19 cellular contexts compared by ENCODE assay signal in genomic region chr20:22418738-22419137, GRCh38.
DNase-seq lines count a peak whose midpoint lies in the region; ATAC-seq, FAIRE-seq and TF ChIP-seq lines count a peak whose summit lies in the region.
"Had no signal": no experiment of that assay in that cellular context is flagged by ENCODE, and none has a peak within 500 bp of the region (broad histone marks: within the 10 kb centered on the region; RNA-seq: fewer than 3 reads in every experiment).

No MANE protein-coding gene starts in this region.

- TF ChIP-seq POLR2A in K562 (conservative IDR thresholded peaks at IDR 0.05) (no peak), right lobe of liver (IDR thresholded peaks at IDR 0.05) (no peak)

- H3K9ac ChIP-seq in PC-3 (ENCODE audit: low read length) (no peak overlapping the region), K562 (ENCODE audit: insufficient read depth in 1 of 2, low read depth in 2 of 2, low read length in 2 of 2) (no peak overlapping the region), keratinocyte (ENCODE audit: control insufficient read depth, extremely low read depth, insufficient read depth, low read length) (no peak overlapping the region), endodermal cell (ENCODE audit: extremely low read depth, low read length, poor library complexity, severe bottlenecking) (no peak overlapping the region)

- no peaks in the 10 kb centered on the region for H3K4me1 Mint-ChIP-seq in endodermal cell
- H3K4me1 Mint-ChIP-seq: H9 had no signal

- no TSS peak for BruUV-seq in PC-3 (replicated peaks; lab: Mats Ljungman, UMichigan)
- no TSS peak for BruUV-seq in K562 (replicated peaks; lab: Mats Ljungman, UMichigan)

- WGBS in K562 (ENCODE audit: insufficient coverage, low coverage, missing lambda C conversion rate) = no CpG with 5 or more reads among the region's 2 CpGs
- WGBS in right lobe of liver (ENCODE audit: insufficient coverage, low coverage, low lambda C conversion rate, missing lambda C conversion rate) = 58% methylated on average over 2 of the region's 2 CpGs
- WGBS in endodermal cell (ENCODE audit: insufficient coverage in 1 of 2, insufficient read length in 1 of 2), 2 experiments = 93 to 100% methylated on average over 1 to 2 of the region's 2 CpGs

- H3K9me1 ChIP-seq in K562 (ENCODE audit: control insufficient read depth, insufficient read depth, low read length) (no peaks in the 10 kb centered on the region), keratinocyte (ENCODE audit: control insufficient read depth, extremely low read depth, insufficient read depth, low read length) (no peaks in the 10 kb centered on the region)

- CTCF ChIA-PET in PC-3 (lab: Charles Lee) (no interaction called here), K562 (lab: Yijun Ruan, JAX; ENCODE audit: low intra/inter-chr PET ratio) (no interaction called here)

- FAIRE-seq in K562 (lab: Jason Lieb, UNC) (no peak), keratinocyte (lab: Jason Lieb, UNC) (peak; percentile 76)
- FAIRE-seq: A204.1, D721Med, GM12878, H1 had no signal

- DNase-seq in PC-3 (peak; percentile 27), K562 (ENCODE audit: extremely low read depth in 1 of 4, low spot score in 3 of 4) (no peak), keratinocyte (ENCODE audit: low read depth, low spot score) (no peak), right lobe of liver (no peak), endodermal cell (no peak), NCI-H774 (lab: John Stamatoyannopoulos, UW) (no peak), NCI-H69 (lab: John Stamatoyannopoulos, UW) (no peak)
- no peak for DNase-seq in activated CD4-positive, alpha-beta T cell treated with anti-CD3 and anti-CD28 coated beads, Interleukin-2, amount 50 U/mL, for 4 hours
- DNase-seq: AML-193; Caco-2; CD4-positive, alpha-beta T cell; DND-41; EL; H9 had no signal

- H3K9me3 Mint-ChIP-seq in endodermal cell = no peaks in the 10 kb centered on the region
- H3K9me3 Mint-ChIP-seq: CD4-positive, alpha-beta T cell; H9 had no signal

- no peaks in the 10 kb centered on the region for H3K27me3 ChIP-seq in PC-3 (ENCODE audit: low read length)
- H3K27me3 ChIP-seq in K562 (ENCODE audit: control insufficient read depth in 2 of 2, insufficient read depth in 2 of 2, low read length in 2 of 2) = no peaks in the 10 kb centered on the region
- H3K27me3 ChIP-seq in keratinocyte (ENCODE audit: control insufficient read depth, extremely low read depth, insufficient read depth, low read length) = no peaks in the 10 kb centered on the region
- H3K27me3 ChIP-seq in right lobe of liver = no peaks in the 10 kb centered on the region
- H3K27me3 ChIP-seq in endodermal cell (ENCODE audit: control insufficient read depth, insufficient read depth, low read length, poor library complexity, severe bottlenecking) = no peaks in the 10 kb centered on the region

- H3F3A ChIP-seq in PC-3 (ENCODE audit: low read length, unreplicated experiment) = no peaks in the 10 kb centered on the region

- H3K79me2 ChIP-seq in PC-3 (ENCODE audit: low read length) (no peaks in the 10 kb centered on the region), K562 (ENCODE audit: control insufficient read depth, insufficient read depth, low read length) (no peaks in the 10 kb centered on the region), keratinocyte (ENCODE audit: control insufficient read depth, insufficient read depth, low read length) (no peaks in the 10 kb centered on the region)

- no peak for TF ChIP-seq RAD21 in K562 (CRISPR knock-in tag; conservative IDR thresholded peaks at IDR 0.05 in 1 of 2, IDR thresholded peaks at IDR 0.05 in 1 of 2)

- no peaks in the 10 kb centered on the region for H3K36me3 ChIP-seq in PC-3 (ENCODE audit: low read depth, low read length)
- no peaks in the 10 kb centered on the region for H3K36me3 ChIP-seq in K562 (ENCODE audit: control insufficient read depth, insufficient read depth, low read length)
- H3K36me3 ChIP-seq in keratinocyte (ENCODE audit: control insufficient read depth in 2 of 2, extremely low read depth in 1 of 2, insufficient read depth in 2 of 2, low read length in 2 of 2) = no peaks in the 10 kb centered on the region
- H3K36me3 ChIP-seq in right lobe of liver = no peaks in the 10 kb centered on the region
- no peaks in the 10 kb centered on the region for H3K36me3 ChIP-seq in endodermal cell (ENCODE audit: control insufficient read depth, insufficient read depth, low read length)

- H3K9me3 ChIP-seq in PC-3 (ENCODE audit: low read length) (no peaks in the 10 kb centered on the region), K562 (replicated peaks; ENCODE audit: control insufficient read depth, insufficient read depth, low read depth, low read length) (no peaks in the 10 kb centered on the region; the same call in 1 of the 2 replicates), keratinocyte (ENCODE audit: control insufficient read depth, low read depth, low read length) (no peaks in the 10 kb centered on the region), right lobe of liver (no peaks in the 10 kb centered on the region), endodermal cell (ENCODE audit: control insufficient read depth, low read length) (peaks cover 5% of the 10 kb centered on the region)
- H3K9me3 ChIP-seq: Caco-2 had no signal

- no peak for TF ChIP-seq EP300 in K562 (IDR thresholded peaks at IDR 0.05; ENCODE audit: low read length)

- H2AFZ ChIP-seq in PC-3 (ENCODE audit: low read length) (no peak overlapping the region), K562 (ENCODE audit: low read depth, low read length) (no peak overlapping the region), keratinocyte (ENCODE audit: control insufficient read depth, low read length) (no peak overlapping the region)

- H3K4me3 ChIP-seq in PC-3 (ENCODE audit: low read length) (no peak overlapping the region), K562 (no peak overlapping the region), keratinocyte (ENCODE audit: control insufficient read depth in 2 of 3, extremely low read depth in 1 of 3, insufficient read depth in 2 of 3, low read depth in 1 of 3, low read length in 3 of 3) (no peak overlapping the region), right lobe of liver (no peak overlapping the region), endodermal cell (ENCODE audit: low read length) (no peak overlapping the region)
- H3K4me3 ChIP-seq: GM12878 had no signal

- no peaks in the 10 kb centered on the region for H3K9me2 ChIP-seq in PC-3 (replicated peaks; ENCODE audit: low read length)

- H3K27ac ChIP-seq in PC-3 (ENCODE audit: low read length) (no peak overlapping the region), K562 (ENCODE audit: extremely low read depth, low read depth, low read length) (no peak overlapping the region), keratinocyte (ENCODE audit: control insufficient read depth, insufficient read depth, low read length) (no peak overlapping the region), right lobe of liver (peak overlapping the region in 1 of 3 donors; percentile 38), endodermal cell (ENCODE audit: low read depth, low read length) (no peak overlapping the region)
- H3K27ac ChIP-seq: C4-2B had no signal

- intact Hi-C loops in PC-3 (cut with micrococcal nuclease) (no loop called here), K562 (cut with micrococcal nuclease) (no loop called here), right lobe of liver (cut with DNase I) (no loop called here)

- H3K27me3 Mint-ChIP-seq in endodermal cell (ENCODE audit: insufficient read depth) = peaks cover 5% of the 10 kb centered on the region
- H3K27me3 Mint-ChIP-seq: CD4-positive, alpha-beta T cell had no signal

- dilution Hi-C loops in keratinocyte (cut with MboI; ENCODE audit: extremely low pct_ligation_motif_present, low sequenced_read_pairs) = no loop called here

- no peak overlapping the region for H3K27ac Mint-ChIP-seq in endodermal cell
- H3K27ac Mint-ChIP-seq: CD4-positive, alpha-beta T cell; H9 had no signal

- H3K4me3 Mint-ChIP-seq in endodermal cell = no peak overlapping the region
- H3K4me3 Mint-ChIP-seq: CD4-positive, alpha-beta T cell; H9 had no signal

- no peak for ATAC-seq in PC-3
- ATAC-seq in K562 = no peak
- peak; percentile 52 to 91 (median 68) for ATAC-seq in right lobe of liver
- ATAC-seq: GM12878 had no signal

- in situ Hi-C loops in K562 (cut with MboI) = no loop called here

- POLR2A ChIA-PET in PC-3 (lab: Charles Lee; ENCODE audit: unreplicated experiment) = no interaction called here
- POLR2A ChIA-PET in K562 (lab: Yijun Ruan, JAX) = interaction anchor here (1.1 kb wide), 1 partner anchor 16 kb away, joined by 3 read pairs; no protein-coding TSS in a partner anchor

- H3K4me1 ChIP-seq in PC-3 (ENCODE audit: insufficient read depth, low read length) (no peaks in the 10 kb centered on the region), K562 (replicated peaks in 1 of 2; ENCODE audit: control insufficient read depth in 2 of 2, insufficient read depth in 2 of 2, low read length in 2 of 2) (peaks cover 5 to 39% of the 10 kb centered on the region in 2 experiments; a peak in 4 of 5 replicates), keratinocyte (ENCODE audit: control insufficient read depth, extremely low read depth, insufficient read depth, low read length) (no peaks in the 10 kb centered on the region), right lobe of liver (peaks cover 0 to 18% (median 0%) of the 10 kb centered on the region in 4 donors), endodermal cell (ENCODE audit: control insufficient read depth, insufficient read depth, low read length) (no peaks in the 10 kb centered on the region)

- no peak for TF ChIP-seq CTCF in PC-3 (conservative IDR thresholded peaks at IDR 0.05; ENCODE audit: low read depth, low read length)
- TF ChIP-seq CTCF in K562 (IDR thresholded peaks at IDR 0.05 in 2 of 3, conservative IDR thresholded peaks at IDR 0.05 in 1 of 3; ENCODE audit: insufficient read depth in 2 of 3, low read depth in 1 of 3, low read length in 3 of 3) = no peak
- no peak for TF ChIP-seq CTCF in keratinocyte (optimal IDR thresholded peaks at IDR 0.05 in 1 of 3, IDR thresholded peaks at IDR 0.05 in 1 of 3, conservative IDR thresholded peaks at IDR 0.05 in 1 of 3; ENCODE audit: extremely low read depth in 1 of 3, insufficient read depth in 2 of 3, low read length in 3 of 3)
- no peak for TF ChIP-seq CTCF in right lobe of liver (IDR thresholded peaks at IDR 0.05)
- TF ChIP-seq CTCF in endodermal cell (conservative IDR thresholded peaks at IDR 0.05) = no peak

- H4K20me1 ChIP-seq in PC-3 (ENCODE audit: low read length) (no peaks in the 10 kb centered on the region), K562 (replicated peaks; ENCODE audit: control insufficient read depth, insufficient read depth, low read length) (no peaks in the 10 kb centered on the region), keratinocyte (ENCODE audit: control insufficient read depth, extremely low read depth, insufficient read depth, low read length) (no peaks in the 10 kb centered on the region)

- no peak overlapping the region for H3K4me2 ChIP-seq in PC-3 (ENCODE audit: low read length)
- H3K4me2 ChIP-seq in K562 (ENCODE audit: insufficient read depth, low read length) = no peak overlapping the region
- no peak overlapping the region for H3K4me2 ChIP-seq in keratinocyte (ENCODE audit: control insufficient read depth, extremely low read depth, insufficient read depth, low read depth, low read length)

- no peaks in the 10 kb centered on the region for H3K36me3 Mint-ChIP-seq in endodermal cell (ENCODE audit: low read depth)

TF ChIP-seq in K562, 482 proteins besides CTCF, POLR2A, EP300 and RAD21:
- TF ChIP-seq NFE2 (IDR thresholded peaks at IDR 0.05; ENCODE audit: low read depth) (0 out of 2 replicates have a peak, but pooled peaks have one; percentile 11), ASH1L (IDR thresholded peaks at IDR 0.05; ENCODE audit: borderline replicate concordance, low read depth, partially characterized antibody) (no peak)

Comparison
In these comparisons a context has a peak if more than half of its experiments do, and no peak if none do; other contexts are left out.
1. ATAC-seq: peak in right lobe of liver (4 of 4); none in PC-3 (single experiment) and K562 (single experiment).